26 cellular contexts compared by ENCODE assay signal in genomic region chr1:109256085-109256484, GRCh38. TPM values are rescaled to one million over a fixed set of nuclear protein-coding genes. Genes with fewer than 3 reads are reported as not detected.
A peak's percentile ranks its signal among the peaks of the same experiment; 100 is the strongest.
DNase-seq lines count a peak whose midpoint lies in the region; ATAC-seq, FAIRE-seq and TF ChIP-seq lines count a peak whose summit lies in the region.
"Had no signal": no experiment of that assay in that cellular context is flagged by ENCODE, and none has a peak within 500 bp of the region (broad histone marks: within the 10 kb centered on the region; RNA-seq: fewer than 3 reads in every experiment).

No MANE protein-coding gene starts in this region.

- POLR2A ChIA-PET in RWPE1 (lab: Yijun Ruan, JAX; ENCODE audit: low non-redundant PET): no interaction called here
- POLR2A ChIA-PET in H1 (lab: Charles Lee; ENCODE audit: partially characterized antibody): interaction anchor here (1.3 to 12.2 kb wide), 4 partner anchors 9 to 57 kb away, joined by 3 to 252 read pairs (median 22); partner anchors contain the start of gene SARS1

- H3K18ac ChIP-seq in H1 (ENCODE audit: extremely low read depth, low read length) (no peak overlapping the region), neuronal stem cell (ENCODE audit: low read length) (peak overlapping the region; percentile 15)

- WGBS in H1 (ENCODE audit: extremely low coverage in 1 of 2, insufficient coverage in 1 of 2, insufficient read length in 1 of 2, insufficient replicate concordance in 2 of 2, low coverage in 1 of 2, low lambda C conversion rate in 2 of 2, missing lambda C conversion rate in 1 of 2), 2 experiments: 83% methylated on average over 7 of the region's 7 CpGs; no CpG with 5 or more reads in 1 of the 2 experiments
- no CpG with 5 or more reads among the region's 7 CpGs for WGBS in neuronal stem cell (ENCODE audit: extremely low coverage in 2 of 2, insufficient read length in 2 of 2, insufficient replicate concordance in 1 of 2), 2 donors

- H3K4me2 ChIP-seq in H1 (ENCODE audit: insufficient read depth in 1 of 2, low read depth in 2 of 2, low read length in 2 of 2) (peak overlapping the region in 1 of 2 experiments; percentile 47; a peak in 1 of 4 replicates), neuronal stem cell (ENCODE audit: insufficient read depth, low read length, poor library complexity, severe bottlenecking) (no peak overlapping the region)

- DNase-seq in H7 (peak; percentile 33), RWPE1 (ENCODE audit: low spot score) (no peak), H1 (ENCODE audit: low read depth in 1 of 2, low spot score in 2 of 2) (no peak), neuronal stem cell (ENCODE audit: low spot score) (no peak), glomerular visceral epithelial cell (ENCODE audit: extremely low spot score) (no peak)
- DNase-seq: activated gamma-delta T cell; activated T-cell treated with anti-CD3 and anti-CD28 coated beads, Interleukin-2, amount 50 U/mL, for 1 hour; brain microvascular endothelial cell; gastrocnemius medialis; left ventricle myocardium superior; NCI-H187 treated with DMSO at 0.1 percent for 48 hours; NCI-H2227 treated with DMSO at 0.1 percent for 48 hours; OCI-M1; SHP77; SW 1271; uterus had no signal

- H2AK5ac ChIP-seq in H1 (ENCODE audit: low read depth, low read length) (peak overlapping the region; percentile 17; the same call in 1 of the 2 replicates), neuronal stem cell (ENCODE audit: low read depth, low read length) (peak overlapping the region; percentile 96)

- H3K9me3 ChIP-seq in H1 (ENCODE audit: insufficient read depth in 2 of 2, low read depth in 1 of 2, low read length in 1 of 2): no peaks in the 10 kb centered on the region; a peak in 1 of 4 replicates
- H3K9me3 ChIP-seq in neuronal stem cell (replicated peaks in 1 of 2; ENCODE audit: control insufficient read depth in 2 of 2, insufficient read depth in 1 of 2, low read depth in 1 of 2, low read length in 2 of 2): peaks cover 15 to 21% of the 10 kb centered on the region in 2 donors
- H3K9me3 ChIP-seq: esophagus muscularis mucosa, gastrocnemius medialis, uterus had no signal

- no peak overlapping the region for H3K14ac ChIP-seq in H1 (ENCODE audit: insufficient read length)
- no peak overlapping the region for H3K14ac ChIP-seq in neuronal stem cell (ENCODE audit: low read length)

- peaks cover 13% of the 10 kb centered on the region; the same call in 1 of the 2 replicates for H3K79me1 ChIP-seq in H1 (ENCODE audit: low read depth, low read length)
- H3K79me1 ChIP-seq in neuronal stem cell (ENCODE audit: low read depth, low read length): peaks cover 28% of the 10 kb centered on the region

- no peak overlapping the region for H4K5ac ChIP-seq in H1 (ENCODE audit: insufficient read length, low read depth, low read length)

- no peaks in the 10 kb centered on the region for H3K36me3 ChIP-seq in H7 (replicated peaks; ENCODE audit: control insufficient read depth, insufficient read depth, low read length)
- peaks cover 0 to 11% (median 4%) of the 10 kb centered on the region in 4 experiments; a peak in 5 of 8 replicates for H3K36me3 ChIP-seq in H1 (ENCODE audit: control insufficient read depth in 2 of 4, insufficient read depth in 4 of 4, low read length in 3 of 4)
- H3K36me3 ChIP-seq in neuronal stem cell (replicated peaks in 1 of 2; ENCODE audit: control insufficient read depth in 2 of 2, insufficient read depth in 2 of 2, low read length in 2 of 2): peaks cover 34 to 79% of the 10 kb centered on the region in 2 donors
- H3K36me3 ChIP-seq: brain microvascular endothelial cell, gastrocnemius medialis, uterus had no signal

- H4K8ac ChIP-seq in H1 (ENCODE audit: extremely low read depth, insufficient read depth, low read length) (no peak overlapping the region), neuronal stem cell (ENCODE audit: low read depth, low read length) (no peak overlapping the region)

- no peak for TF ChIP-seq CTCF in RWPE1 (conservative IDR thresholded peaks at IDR 0.05; ENCODE audit: low read depth)
- no peak for TF ChIP-seq CTCF in H1 (IDR thresholded peaks at IDR 0.05; ENCODE audit: control extremely low read depth in 1 of 3, insufficient read depth in 1 of 3, low read depth in 1 of 3, low read length in 3 of 3)

- H3K4ac ChIP-seq in H1 (replicated peaks; ENCODE audit: insufficient read length, low read depth, low read length) (no peak overlapping the region), neuronal stem cell (ENCODE audit: low read length) (peak overlapping the region; percentile 1)

- H3K27me3 ChIP-seq in H7 (ENCODE audit: control insufficient read depth, insufficient read depth, low read length) (peaks cover 7% of the 10 kb centered on the region), H1 (replicated peaks in 1 of 4; ENCODE audit: control insufficient read depth in 3 of 4, extremely low read depth in 1 of 4, insufficient read depth in 3 of 4, low read length in 3 of 4) (no peaks in the 10 kb centered on the region), neuronal stem cell (ENCODE audit: control insufficient read depth in 3 of 3, insufficient read depth in 3 of 3, low read depth in 1 of 3, low read length in 3 of 3) (no peaks in the 10 kb centered on the region)
- H3K27me3 ChIP-seq: brain microvascular endothelial cell, esophagus muscularis mucosa, gastrocnemius medialis, uterus had no signal

- no peak for FAIRE-seq in H1 (lab: Jason Lieb, UNC)
- FAIRE-seq: colon, HepG2, islet of Langerhans had no signal

- H2BK15ac ChIP-seq in H1 (ENCODE audit: low read length) (no peak overlapping the region), neuronal stem cell (ENCODE audit: low read length) (peak overlapping the region; percentile 13)

- no peak for TF ChIP-seq POLR2A in H1 (IDR thresholded peaks at IDR 0.05; ENCODE audit: control extremely low read depth in 1 of 2, low read depth in 2 of 2, low read length in 2 of 2)

- no peak for TF ChIP-seq EP300 in H1 (IDR thresholded peaks at IDR 0.05; ENCODE audit: borderline replicate concordance in 1 of 2, low read depth in 2 of 2, low read length in 2 of 2)

- CTCF ChIA-PET in RWPE1 (lab: Yijun Ruan, JAX) (interaction anchor here (0.6 kb wide), 2 partner anchors 23 to 804 kb away, joined by 3 to 8 read pairs; no protein-coding TSS in a partner anchor), H1 (lab: Charles Lee; ENCODE audit: partially characterized antibody) (interaction anchor here (1.0 to 28.7 kb wide), 8 partner anchors 8 to 143 kb away, joined by 3 to 651 read pairs (median 22); partner anchors contain the start of genes SARS1 and SORT1)

- H3K9ac ChIP-seq in H1 (replicated peaks in 1 of 4; ENCODE audit: extremely low read depth in 1 of 4, low read depth in 3 of 4, low read length in 3 of 4): no peak overlapping the region; a peak in 1 of 7 replicates
- H3K9ac ChIP-seq in neuronal stem cell (ENCODE audit: low read depth, low read length, poor library complexity): no peak overlapping the region

- H2BK20ac ChIP-seq in H1 (ENCODE audit: low read length): no peak overlapping the region

- H4K91ac ChIP-seq in H1 (replicated peaks; ENCODE audit: insufficient read length, low read length) (no peak overlapping the region), neuronal stem cell (ENCODE audit: low read depth, low read length, poor library complexity) (no peak overlapping the region)

- no peak for TF ChIP-seq RAD21 in H1 (IDR thresholded peaks at IDR 0.05 in 1 of 2, conservative IDR thresholded peaks at IDR 0.05 in 1 of 2; ENCODE audit: low read depth in 2 of 2, low read length in 2 of 2)

- peaks cover 0 to 31% of the 10 kb centered on the region in 2 experiments; a peak in 1 of 4 replicates for H3K79me2 ChIP-seq in H1 (ENCODE audit: control insufficient read depth in 1 of 2, insufficient read depth in 2 of 2, low read length in 2 of 2)

- H3K4me1 ChIP-seq in H1 (replicated peaks in 1 of 4; ENCODE audit: control insufficient read depth in 3 of 4, insufficient read depth in 4 of 4, low read length in 3 of 4): peaks cover 5 to 37% (median 28%) of the 10 kb centered on the region in 4 experiments
- peaks cover 65 to 66% of the 10 kb centered on the region in 2 donors for H3K4me1 ChIP-seq in neuronal stem cell (ENCODE audit: control insufficient read depth in 2 of 2, insufficient read depth in 1 of 2, low read depth in 1 of 2, low read length in 2 of 2)

- no peaks in the 10 kb centered on the region; the same call in 1 of the 2 replicates for H3K23me2 ChIP-seq in H1 (ENCODE audit: low read depth, low read length)

- no peak overlapping the region for H2BK12ac ChIP-seq in H1 (ENCODE audit: low read depth, low read length)
- peak overlapping the region; percentile 96 for H2BK12ac ChIP-seq in neuronal stem cell (ENCODE audit: low read length)

- H2AFZ ChIP-seq in H1 (ENCODE audit: low read length): no peak overlapping the region
- no peak overlapping the region for H2AFZ ChIP-seq in neuronal stem cell (ENCODE audit: low read length)

- H3K27ac ChIP-seq in RWPE1 (peak overlapping the region; percentile 64), H1 (ENCODE audit: low read depth, low read length) (no peak overlapping the region), neuronal stem cell (replicated peaks; ENCODE audit: low read length) (no peak overlapping the region)
- H3K27ac ChIP-seq: brain microvascular endothelial cell, uterus had no signal

- H4K20me1 ChIP-seq in H1 (replicated peaks in 1 of 2; ENCODE audit: control insufficient read depth in 1 of 2, insufficient read depth in 2 of 2, low read length in 2 of 2): peaks cover 0 to 4% of the 10 kb centered on the region in 2 experiments

- no peak overlapping the region for H2BK120ac ChIP-seq in H1 (replicated peaks; ENCODE audit: low read depth, low read length)
- H2BK120ac ChIP-seq in neuronal stem cell (ENCODE audit: low read depth, low read length): no peak overlapping the region

- no peak overlapping the region for H3K56ac ChIP-seq in H1 (replicated peaks; ENCODE audit: insufficient read length, low read depth, low read length)

- no peak overlapping the region for H3K4me3 ChIP-seq in H7 (ENCODE audit: insufficient read depth, low read depth, low read length)
- no peak overlapping the region for H3K4me3 ChIP-seq in H1 (ENCODE audit: extremely low read depth in 1 of 4, insufficient read depth in 2 of 4, low read depth in 3 of 4, low read length in 4 of 4)
- no peak overlapping the region for H3K4me3 ChIP-seq in neuronal stem cell (ENCODE audit: low read length in 2 of 2)
- H3K4me3 ChIP-seq: uterus had no signal

- H3K23ac ChIP-seq in H1 (ENCODE audit: insufficient read length) (no peak overlapping the region), neuronal stem cell (ENCODE audit: low read depth, low read length, poor library complexity) (no peak overlapping the region)

- H2BK5ac ChIP-seq in H1 (ENCODE audit: low read depth, low read length) (0 out of 2 replicates have a peak overlapping the region, but pooled peaks have one; percentile 40), neuronal stem cell (ENCODE audit: low read length) (peak overlapping the region; percentile 98)

- ATAC-seq in HG03342 (IDR thresholded peaks at IDR 0.05; ENCODE audit: unreplicated experiment) (no peak), GM21786 (IDR thresholded peaks at IDR 0.05; ENCODE audit: unreplicated experiment) (no peak)
- ATAC-seq: activated CD4-positive, CD25-positive, alpha-beta regulatory T cell treated with anti-CD3 and anti-CD28 coated beads, Interleukin-2, amount 50 U/mL, for 24 hours; gastrocnemius medialis; HCT116; left ventricle myocardium superior had no signal

RNA-seq across cellular contexts. Expression of gene CELSR2, which starts 6.7 kb away (rescaled TPM):
- 7.8 and 11.0 TPM in 2 replicates for total RNA-seq in H7 (2014; rRNA removed; shearing (Covaris generic))
- total RNA-seq in H1 (2021; fragmentation: NEBNext Ultra II Directional; extraction: Animal tissue kit (Norgen Biotek cat#: 25700)): 27.7 and 28.0 TPM in 2 replicates
- 12.0 and 25.9 TPM in 2 replicates for polyA plus RNA-seq in H1 (2011; rRNA removed)
- 12.4 TPM for polyA plus RNA-seq in H1 (2011; cell fraction: cytosol; rRNA removed)
- polyA plus RNA-seq in H1 (2011; cell fraction: nucleus; rRNA removed): 59.6 TPM
- polyA plus RNA-seq in H1 (2012, experiment 1 of 2): 15.3 to 24.5 TPM (median 21.9 TPM) in 4 replicates
- 16.0 TPM for polyA plus RNA-seq in H1 (2012, experiment 2 of 2)
- 19.9 TPM for polyA plus RNA-seq in H1 (2013, experiment 1 of 2)
- polyA plus RNA-seq in H1 (2013, experiment 2 of 2): 16.0 TPM
- polyA minus RNA-seq in H1 (2011; rRNA and poly(A)+ RNA removed): 37.3 and 50.6 TPM in 2 replicates
- polyA minus RNA-seq in H1 (2011; cell fraction: cytosol; rRNA and poly(A)+ RNA removed): 28.1 TPM
- 39.4 TPM for polyA minus RNA-seq in H1 (2011; cell fraction: nucleus; rRNA and poly(A)+ RNA removed)
- polyA plus RNA-seq in neuronal stem cell (2013, experiment 1 of 2): 40.0 TPM
- 41.0 TPM for polyA plus RNA-seq in neuronal stem cell (2013, experiment 2 of 2)

RNA-seq across cellular contexts. Expression of gene PSRC1, which starts 26.9 kb away (rescaled TPM):
- total RNA-seq in H7 (2014; rRNA removed; shearing (Covaris generic)): 112 and 141 TPM in 2 replicates
- total RNA-seq in H1 (2021; fragmentation: NEBNext Ultra II Directional; extraction: Animal tissue kit (Norgen Biotek cat#: 25700)): 67.3 and 69.6 TPM in 2 replicates
- polyA plus RNA-seq in H1 (2011; rRNA removed): 56.1 and 83.3 TPM in 2 replicates
- polyA plus RNA-seq in H1 (2011; cell fraction: cytosol; rRNA removed): 61.4 TPM
- polyA plus RNA-seq in H1 (2011; cell fraction: nucleus; rRNA removed): 94.4 TPM
- polyA plus RNA-seq in H1 (2012, experiment 1 of 2): 49.1 to 60.0 TPM (median 56.5 TPM) in 4 replicates
- 58.9 TPM for polyA plus RNA-seq in H1 (2012, experiment 2 of 2)
- 54.5 TPM for polyA plus RNA-seq in H1 (2013, experiment 1 of 2)
- 53.3 TPM for polyA plus RNA-seq in H1 (2013, experiment 2 of 2)
- polyA minus RNA-seq in H1 (2011; rRNA and poly(A)+ RNA removed): 16.6 and 25.5 TPM in 2 replicates
- 24.0 TPM for polyA minus RNA-seq in H1 (2011; cell fraction: cytosol; rRNA and poly(A)+ RNA removed)
- polyA minus RNA-seq in H1 (2011; cell fraction: nucleus; rRNA and poly(A)+ RNA removed): 21.1 TPM
- 118 TPM for polyA plus RNA-seq in neuronal stem cell (2013, experiment 1 of 2)
- 115 TPM for polyA plus RNA-seq in neuronal stem cell (2013, experiment 2 of 2)

RNA-seq across cellular contexts. Expression of gene SARS1, which starts 42.4 kb away (rescaled TPM):
- total RNA-seq in H7 (2014; rRNA removed; shearing (Covaris generic)): 270 TPM in 2 replicates
- total RNA-seq in H1 (2021; fragmentation: NEBNext Ultra II Directional; extraction: Animal tissue kit (Norgen Biotek cat#: 25700)): 136 and 146 TPM in 2 replicates
- polyA plus RNA-seq in H1 (2011; rRNA removed): 83.1 and 97.1 TPM in 2 replicates
- polyA plus RNA-seq in H1 (2011; cell fraction: cytosol; rRNA removed): 145 TPM
- 134 TPM for polyA plus RNA-seq in H1 (2011; cell fraction: nucleus; rRNA removed)
- polyA plus RNA-seq in H1 (2012, experiment 1 of 2): 150 to 162 TPM (median 155 TPM) in 4 replicates
- polyA plus RNA-seq in H1 (2012, experiment 2 of 2): 71.7 TPM
- 89.1 TPM for polyA plus RNA-seq in H1 (2013, experiment 1 of 2)
- 87.4 TPM for polyA plus RNA-seq in H1 (2013, experiment 2 of 2)
- polyA minus RNA-seq in H1 (2011; rRNA and poly(A)+ RNA removed): 87.1 and 97.9 TPM in 2 replicates
- 50.2 TPM for polyA minus RNA-seq in H1 (2011; cell fraction: cytosol; rRNA and poly(A)+ RNA removed)
- polyA minus RNA-seq in H1 (2011; cell fraction: nucleus; rRNA and poly(A)+ RNA removed): 67.5 TPM
- polyA plus RNA-seq in neuronal stem cell (2013, experiment 1 of 2): 110 TPM
- 109 TPM for polyA plus RNA-seq in neuronal stem cell (2013, experiment 2 of 2)

RNA-seq across cellular contexts. Expression of gene MYBPHL, which starts 50.7 kb away (rescaled TPM):
- total RNA-seq in H7 (2014; rRNA removed; shearing (Covaris generic)): not detected in 2 replicates
- 0.30 TPM in 1 of 2 replicates, not detected in the other for total RNA-seq in H1 (2021; fragmentation: NEBNext Ultra II Directional; extraction: Animal tissue kit (Norgen Biotek cat#: 25700))
- polyA plus RNA-seq in H1 (2011; rRNA removed): 0.24 and 0.58 TPM in 2 replicates
- 0.17 TPM for polyA plus RNA-seq in H1 (2011; cell fraction: cytosol; rRNA removed)
- 0.66 TPM for polyA plus RNA-seq in H1 (2011; cell fraction: nucleus; rRNA removed)
- polyA plus RNA-seq in H1 (2012, experiment 1 of 2): 0.20 to 0.83 TPM (median 0.55 TPM) in 3 of 4 replicates, not detected in the other
- polyA plus RNA-seq in H1 (2012, experiment 2 of 2): not detected
- 0.24 TPM for polyA plus RNA-seq in H1 (2013, experiment 1 of 2)
- polyA plus RNA-seq in H1 (2013, experiment 2 of 2): 0.09 TPM
- 0.37 TPM in 1 of 2 replicates, not detected in the other for polyA minus RNA-seq in H1 (2011; rRNA and poly(A)+ RNA removed)
- polyA minus RNA-seq in H1 (2011; cell fraction: cytosol; rRNA and poly(A)+ RNA removed): 0.81 TPM
- polyA minus RNA-seq in H1 (2011; cell fraction: nucleus; rRNA and poly(A)+ RNA removed): not detected
- polyA plus RNA-seq in neuronal stem cell (2013, experiment 1 of 2): 0.13 TPM
- polyA plus RNA-seq in neuronal stem cell (2013, experiment 2 of 2): 0.29 TPM
- total RNA-seq: esophagus muscularis mucosa, mononuclear cell, subcutaneous adipose tissue had no signal
